ENCODE assay signal across 15 cellular contexts in genomic region chr3:183160616-183161015, GRCh38. TPM values are rescaled to one million over a fixed set of nuclear protein-coding genes. Genes with fewer than 3 reads are reported as not detected.
"Had no signal": no experiment of that assay in that cellular context is flagged by ENCODE, and none has a peak within 500 bp of the region (broad histone marks: within the 10 kb centered on the region; RNA-seq: fewer than 3 reads in every experiment).

No MANE protein-coding gene starts in this region.

- H3K36me3 ChIP-seq: breast epithelium, esophagus squamous epithelium, ovary, suprapubic skin had no signal

- H3K27ac ChIP-seq: breast epithelium, esophagus squamous epithelium, ovary, suprapubic skin, VCaP had no signal

- H3K27me3 Mint-ChIP-seq: activated T-helper 17 cell treated with anti-CD3 and anti-CD28 coated beads, Interleukin-2, amount 50 U/mL, for 72 hours; T-cell had no signal

- H3K36me3 Mint-ChIP-seq: T-cell had no signal

- H3K27me3 ChIP-seq: ovary, suprapubic skin had no signal

- H3K4me3 Mint-ChIP-seq: memory B cell had no signal

- DNase-seq: activated naive CD8-positive, alpha-beta T cell treated with anti-CD3 and anti-CD28 coated beads, Interleukin-2, amount 10 ng/mL, durations not matched to agents 7 days and 5 days; aorta; esophagus squamous epithelium; foreskin fibroblast; left cardiac atrium; ovary; stimulated activated CD4-positive, alpha-beta T cell treated with anti-CD3 and anti-CD28 coated beads, Interleukin-12 subunit alpha, Interleukin-12 subunit beta, amount 100 ng/mL, for 4 hours; stimulated activated naive CD8-positive, alpha-beta T cell treated with anti-CD3 and anti-CD28 coated beads, Interleukin-15, Interleukin-2, amounts not matched to agents 100 U/mL and 50 U/mL, for 24 hours; T-cell had no signal

- H3K4me1 ChIP-seq: breast epithelium had no signal

- H3K9me3 Mint-ChIP-seq: activated naive CD8-positive, alpha-beta T cell treated with anti-CD3 and anti-CD28 coated beads, Interleukin-2, amount 10 ng/mL, durations not matched to agents 7 days and 5 days; activated T-helper 17 cell treated with anti-CD3 and anti-CD28 coated beads, Interleukin-2, amount 50 U/mL, for 72 hours; T-cell had no signal

- H3K27ac Mint-ChIP-seq: activated T-helper 17 cell treated with anti-CD3 and anti-CD28 coated beads, Interleukin-2, amount 50 U/mL, for 72 hours; T-cell had no signal

- H3K9me3 ChIP-seq: breast epithelium, esophagus squamous epithelium, ovary, suprapubic skin had no signal

- H3K4me3 ChIP-seq: breast epithelium, esophagus squamous epithelium, ovary, suprapubic skin had no signal

- ATAC-seq: activated T-helper 17 cell treated with anti-CD3 and anti-CD28 coated beads, Interleukin-2, amount 50 U/mL, for 72 hours; left cardiac atrium; stimulated activated naive CD8-positive, alpha-beta T cell treated with anti-CD3 and anti-CD28 coated beads, Interleukin-15, Interleukin-2, amounts not matched to agents 100 U/mL and 50 U/mL, for 24 hours; T-cell had no signal

RNA-seq across cellular contexts. Expression of gene LAMP3, which starts 1.9 kb away (rescaled TPM):
- polyA plus RNA-seq: neural cell had no signal
